17 cellular contexts compared by ENCODE assay signal in genomic region chr5:60350794-60351193, GRCh38.
DNase-seq lines count a peak whose midpoint lies in the region; ATAC-seq, FAIRE-seq and TF ChIP-seq lines count a peak whose summit lies in the region.
"Had no signal": no experiment of that assay in that cellular context is flagged by ENCODE, and none has a peak within 500 bp of the region (broad histone marks: within the 10 kb centered on the region; RNA-seq: fewer than 3 reads in every experiment).

No MANE protein-coding gene starts in this region.

- peak overlapping the region; percentile 7; the same call in 1 of the 2 replicates for H3K27ac ChIP-seq in VCaP
- H3K27ac ChIP-seq in small intestine (ENCODE audit: low read depth in 1 of 2, low read length in 1 of 2): no peak overlapping the region
- H3K27ac ChIP-seq: BLaER1, SK-N-MC had no signal

- H3K27me3 ChIP-seq in small intestine (ENCODE audit: control insufficient read depth in 2 of 2, insufficient read depth in 2 of 2, low read length in 2 of 2): no peaks in the 10 kb centered on the region
- H3K27me3 ChIP-seq: BLaER1 had no signal

- DNase-seq in DMS79 (lab: John Stamatoyannopoulos, UW) (peak; percentile 1), small intestine (peak; percentile 64), T-helper 9 cell (no peak), RPMI8226 (no peak)
- DNase-seq: CD4-positive, alpha-beta memory T cell; HFFc6; NCI-H1436 treated with DMSO at 0.1 percent for 48 hours; NCI-H2081; NCI-H510A; NCI-H748 treated with DMSO at 0.1 percent for 48 hours; SHP77 had no signal

- FAIRE-seq in small intestine (lab: Jason Lieb, UNC): no peak
- FAIRE-seq: H54 had no signal

- TF ChIP-seq CTCF in VCaP (conservative IDR thresholded peaks at IDR 0.05): no peak

- H3K9me3 ChIP-seq in small intestine (ENCODE audit: control insufficient read depth, low read depth): no peaks in the 10 kb centered on the region
- H3K9me3 ChIP-seq: BLaER1 had no signal

- no peaks in the 10 kb centered on the region for H3K36me3 ChIP-seq in small intestine (ENCODE audit: control insufficient read depth in 2 of 2, insufficient read depth in 2 of 2, low read length in 2 of 2)
- H3K36me3 ChIP-seq: BLaER1 had no signal

- no peak overlapping the region for H3K4me3 ChIP-seq in small intestine (ENCODE audit: low read depth in 1 of 2, low read length in 2 of 2)
- H3K4me3 ChIP-seq: BLaER1, SK-N-MC had no signal

- H3K4me1 ChIP-seq in small intestine (ENCODE audit: control insufficient read depth in 2 of 2, insufficient read depth in 1 of 2, low read depth in 1 of 2, low read length in 1 of 2): peaks cover 0 to 2% of the 10 kb centered on the region in 2 donors
- H3K4me1 ChIP-seq: BLaER1 had no signal

- ATAC-seq in esophagus mucosa: peak; percentile 45
- ATAC-seq in HG03354 (IDR thresholded peaks at IDR 0.05; ENCODE audit: poor library complexity, severe bottlenecking, unreplicated experiment): no peak

- 6 to 51% (median 27%) methylated on average over 3 of the region's 3 CpGs for WGBS in small intestine, 3 donors

Comparison
In these comparisons a context has a peak if more than half of its experiments do, and no peak if none do; other contexts are left out.
1. DNase-seq: peak in DMS79 (single experiment) and small intestine (single experiment); none in T-helper 9 cell (single experiment) and RPMI8226 (single experiment).